Comparison of ENCODE assay signal across 16 cellular contexts in genomic region chr2:180412224-180412623, GRCh38.
"Had no signal": no experiment of that assay in that cellular context is flagged by ENCODE, and none has a peak within 500 bp of the region (broad histone marks: within the 10 kb centered on the region; RNA-seq: fewer than 3 reads in every experiment).

No MANE protein-coding gene starts in this region.

- ATAC-seq: activated T-cell treated with anti-CD3 and anti-CD28 coated beads, Interleukin-2, amount 50 U/mL, for 4 hours; esophagus mucosa; foreskin keratinocyte; upper lobe of right lung had no signal

- H3K4me3 Mint-ChIP-seq: activated CD4-positive, alpha-beta memory T cell treated with anti-CD3 and anti-CD28 coated beads for 36 hours; activated naive CD8-positive, alpha-beta T cell treated with anti-CD3 and anti-CD28 coated beads for 36 hours; activated T-cell treated with anti-CD3 and anti-CD28 coated beads, Interleukin-2, amount 50 U/mL, for 4 hours; endodermal cell; nephron progenitor cell had no signal

- H3K27ac Mint-ChIP-seq: activated CD4-positive, alpha-beta memory T cell treated with anti-CD3 and anti-CD28 coated beads for 36 hours; activated naive CD8-positive, alpha-beta T cell treated with anti-CD3 and anti-CD28 coated beads for 36 hours; endodermal cell; nephron progenitor cell had no signal

- H3K4me1 Mint-ChIP-seq: activated naive CD8-positive, alpha-beta T cell treated with anti-CD3 and anti-CD28 coated beads for 36 hours; nephron progenitor cell had no signal

- H3K27me3 Mint-ChIP-seq: activated naive CD8-positive, alpha-beta T cell treated with anti-CD3 and anti-CD28 coated beads for 36 hours had no signal

- H3K9me3 Mint-ChIP-seq: activated CD4-positive, alpha-beta memory T cell treated with anti-CD3 and anti-CD28 coated beads for 36 hours; activated naive CD8-positive, alpha-beta T cell treated with anti-CD3 and anti-CD28 coated beads for 36 hours; activated T-cell treated with anti-CD3 and anti-CD28 coated beads, Interleukin-2, amount 50 U/mL, for 4 hours; endodermal cell; nephron progenitor cell had no signal

- H3K27ac ChIP-seq: foreskin keratinocyte, sigmoid colon, suprapubic skin, upper lobe of right lung had no signal

- H3K36me3 Mint-ChIP-seq: activated CD4-positive, alpha-beta memory T cell treated with anti-CD3 and anti-CD28 coated beads for 36 hours; activated naive CD8-positive, alpha-beta T cell treated with anti-CD3 and anti-CD28 coated beads for 36 hours had no signal

- DNase-seq: activated CD4-positive, alpha-beta memory T cell treated with anti-CD3 and anti-CD28 coated beads for 36 hours; activated effector memory CD4-positive, alpha-beta T cell treated with anti-CD3 and anti-CD28 coated beads, Interleukin-2, amount 50 U/mL, for 16 hours; activated naive CD8-positive, alpha-beta T cell treated with anti-CD3 and anti-CD28 coated beads for 36 hours; activated T-cell treated with anti-CD3 and anti-CD28 coated beads, Interleukin-2, amount 50 U/mL, for 4 hours; cerebellar nuclear complex; endodermal cell; foreskin keratinocyte; head of caudate nucleus; nephron progenitor cell; sigmoid colon; stimulated activated CD4-positive, alpha-beta T cell treated with anti-CD3 and anti-CD28 coated beads, Interleukin-12 subunit alpha, Interleukin-12 subunit beta, amount 100 ng/mL, for 4 hours; stimulated activated naive CD4-positive, alpha-beta T cell; T-helper 9 cell; upper lobe of right lung had no signal
